In genomic region chr3:112813723-112814171, GRCh38 we compare ENCODE assay signal across 10 cellular contexts. TPM values are rescaled to one million over a fixed set of nuclear protein-coding genes. Genes with fewer than 3 reads are reported as not detected.
A peak's percentile ranks its signal among the peaks of the same experiment; 100 is the strongest.
DNase-seq lines count a peak whose midpoint lies in the region; ATAC-seq and TF ChIP-seq lines count a peak whose summit lies in the region.
"Had no signal": no experiment of that assay in that cellular context is flagged by ENCODE, and none has a peak within 500 bp of the region (broad histone marks: within the 10 kb centered on the region; RNA-seq: fewer than 3 reads in every experiment).

No MANE protein-coding gene starts in this region.

- H3K27me3 Mint-ChIP-seq in central memory CD8-positive, alpha-beta T cell: no peaks in the 10 kb centered on the region
- no peaks in the 10 kb centered on the region for H3K27me3 Mint-ChIP-seq in endothelial cell (ENCODE audit: unreplicated experiment)

- H3K36me3 Mint-ChIP-seq in central memory CD8-positive, alpha-beta T cell (ENCODE audit: insufficient read depth): no peaks in the 10 kb centered on the region
- no peaks in the 10 kb centered on the region for H3K36me3 Mint-ChIP-seq in endothelial cell (ENCODE audit: low read depth, unreplicated experiment)

- H3K4me1 Mint-ChIP-seq in central memory CD8-positive, alpha-beta T cell: no peaks in the 10 kb centered on the region
- H3K4me1 Mint-ChIP-seq in endothelial cell (ENCODE audit: unreplicated experiment): peaks cover 20% of the 10 kb centered on the region

- H3K4me3 Mint-ChIP-seq in central memory CD8-positive, alpha-beta T cell: no peak overlapping the region
- no peak overlapping the region for H3K4me3 Mint-ChIP-seq in endothelial cell (ENCODE audit: unreplicated experiment)

- ATAC-seq in GM19324 (IDR thresholded peaks at IDR 0.05; ENCODE audit: low FRiP score, unreplicated experiment) (peak; percentile 68), HG03342 (IDR thresholded peaks at IDR 0.05; ENCODE audit: unreplicated experiment) (peak; percentile 82), sciatic nerve (peak; percentile 29)
- peak; percentile 71 for ATAC-seq in central memory CD8-positive, alpha-beta T cell (replicated peaks; ENCODE audit: extremely low read depth, poor library complexity, severe bottlenecking)

- intact Hi-C loops in sciatic nerve (cut with DNase I): no loop called here

- no peaks in the 10 kb centered on the region for H3K36me3 ChIP-seq in ACC112 (ENCODE audit: insufficient read depth, low read length)
- H3K36me3 ChIP-seq: tibial nerve had no signal

- no peak overlapping the region for H3K27ac Mint-ChIP-seq in central memory CD8-positive, alpha-beta T cell (ENCODE audit: low read depth)
- H3K27ac Mint-ChIP-seq in endothelial cell (ENCODE audit: unreplicated experiment): no peak overlapping the region

- H3K79me2 ChIP-seq in ACC112 (ENCODE audit: control insufficient read depth, insufficient read depth, low read length, unreplicated experiment): no peaks in the 10 kb centered on the region

- H3K4me1 ChIP-seq in ACC112 (ENCODE audit: control insufficient read depth, insufficient read depth, low read length, unreplicated experiment): peaks cover 42% of the 10 kb centered on the region

- H3K9me3 Mint-ChIP-seq in central memory CD8-positive, alpha-beta T cell: no peaks in the 10 kb centered on the region
- H3K9me3 Mint-ChIP-seq in endothelial cell (ENCODE audit: unreplicated experiment): no peaks in the 10 kb centered on the region

- peak overlapping the region; percentile 52 for H2AFZ ChIP-seq in ACC112 (ENCODE audit: low read length, unreplicated experiment)

- no peak overlapping the region for H3K4me3 ChIP-seq in ACC112 (ENCODE audit: low read depth, low read length)
- H3K4me3 ChIP-seq: tibial nerve had no signal

- peak overlapping the region; percentile 80 for H3K27ac ChIP-seq in ACC112 (ENCODE audit: low read depth, low read length)

- no peaks in the 10 kb centered on the region for H3K27me3 ChIP-seq in ACC112 (ENCODE audit: insufficient read depth, low read length)
- H3K27me3 ChIP-seq: tibial nerve had no signal

- TF ChIP-seq CTCF in endothelial cell (IDR thresholded peaks at IDR 0.05; ENCODE audit: unreplicated experiment): no peak

- no peak for DNase-seq in central memory CD8-positive, alpha-beta T cell (ENCODE audit: low spot score in 2 of 2)
- no peak for DNase-seq in sciatic nerve (ENCODE audit: low spot score)
- no peak for DNase-seq in NCI-H82 treated with DMSO at 0.1 percent for 48 hours (lab: John Stamatoyannopoulos, UW; ENCODE audit: unreplicated experiment)
- no peak for DNase-seq in stimulated activated CD4-positive, alpha-beta T cell treated with anti-CD3 and anti-CD28 coated beads, Interleukin-15, amount 100 ng/mL, for 24 hours
- no peak for DNase-seq in endothelial cell (ENCODE audit: low spot score)

RNA-seq across cellular contexts. Expression of gene CD200R1L, which starts 32.9 kb away (rescaled TPM):
- total RNA-seq in sciatic nerve (not detected), endothelial cell (ENCODE audit: unreplicated experiment) (not detected)
- total RNA-seq: Daoy, tibial nerve had no signal

Comparison
In these comparisons a context has a peak if more than half of its experiments do, and no peak if none do; other contexts are left out.
1. ATAC-seq: peak in every context shown above with its lines; median percentile 82 in HG03342; 71 in central memory CD8-positive, alpha-beta T cell; 68 in GM19324; 29 in sciatic nerve.